In genomic region chr6:8589941-8590676, GRCh38 we compare ENCODE assay signal across 12 cellular contexts.
A peak's percentile ranks its signal among the peaks of the same experiment; 100 is the strongest.
DNase-seq lines count a peak whose midpoint lies in the region; ATAC-seq and TF ChIP-seq lines count a peak whose summit lies in the region.
"Had no signal": no experiment of that assay in that cellular context is flagged by ENCODE, and none has a peak within 500 bp of the region (broad histone marks: within the 10 kb centered on the region; RNA-seq: fewer than 3 reads in every experiment).

No MANE protein-coding gene starts in this region.

- no peaks in the 10 kb centered on the region for H3K36me3 Mint-ChIP-seq in activated CD4-positive, alpha-beta memory T cell treated with anti-CD3 and anti-CD28 coated beads, Interleukin-2, amount 10 ng/mL, durations not matched to agents 7 days and 5 days (ENCODE audit: low read depth)

- DNase-seq in EL (peak; percentile 6), HuH-7.5 (ENCODE audit: low spot score) (peak; percentile 1), SW480 (ENCODE audit: low spot score) (peak; percentile 24), left kidney (ENCODE audit: low read depth, low spot score) (peak; percentile 55), uterus (no peak)
- no peak for DNase-seq in activated CD4-positive, alpha-beta memory T cell treated with anti-CD3 and anti-CD28 coated beads, Interleukin-2, amount 10 ng/mL, durations not matched to agents 7 days and 5 days
- DNase-seq in stimulated activated CD4-positive, alpha-beta T cell treated with anti-CD3 and anti-CD28 coated beads, Interleukin-2, amount 100 ng/mL, for 48 hours = no peak
- DNase-seq: activated B cell treated with CpG ODN at 0.5 μM for 24 hours; CD4-positive, alpha-beta T cell; NCI-H1092; small intestine had no signal

- no peaks in the 10 kb centered on the region for H3K27me3 ChIP-seq in uterus

- H3K4me1 ChIP-seq in uterus = no peaks in the 10 kb centered on the region

- no peak overlapping the region for H3K4me3 Mint-ChIP-seq in activated CD4-positive, alpha-beta memory T cell treated with anti-CD3 and anti-CD28 coated beads, Interleukin-2, amount 10 ng/mL, durations not matched to agents 7 days and 5 days
- H3K4me3 Mint-ChIP-seq: activated B cell treated with CpG ODN at 0.5 μM for 24 hours; CD4-positive, alpha-beta T cell had no signal

- H3K27ac ChIP-seq in uterus = no peak overlapping the region

- H3K4me3 ChIP-seq in uterus = no peak overlapping the region

- CTCF ChIA-PET in activated CD4-positive, alpha-beta memory T cell treated with anti-CD3 and anti-CD28 coated beads, Interleukin-2, amount 10 ng/mL, durations not matched to agents 7 days and 5 days (lab: Charles Lee) = no interaction called here

- H3K4me1 Mint-ChIP-seq in activated CD4-positive, alpha-beta memory T cell treated with anti-CD3 and anti-CD28 coated beads, Interleukin-2, amount 10 ng/mL, durations not matched to agents 7 days and 5 days = no peaks in the 10 kb centered on the region
- H3K4me1 Mint-ChIP-seq: activated B cell treated with CpG ODN at 0.5 μM for 24 hours had no signal

- POLR2A ChIA-PET in activated CD4-positive, alpha-beta memory T cell treated with anti-CD3 and anti-CD28 coated beads, Interleukin-2, amount 10 ng/mL, durations not matched to agents 7 days and 5 days (lab: Charles Lee) = no interaction called here

- H3K27me3 Mint-ChIP-seq in activated CD4-positive, alpha-beta memory T cell treated with anti-CD3 and anti-CD28 coated beads, Interleukin-2, amount 10 ng/mL, durations not matched to agents 7 days and 5 days = no peaks in the 10 kb centered on the region
- H3K27me3 Mint-ChIP-seq: activated B cell treated with CpG ODN at 0.5 μM for 24 hours; CD4-positive, alpha-beta T cell had no signal

- H3K27ac Mint-ChIP-seq in activated CD4-positive, alpha-beta memory T cell treated with anti-CD3 and anti-CD28 coated beads, Interleukin-2, amount 10 ng/mL, durations not matched to agents 7 days and 5 days = no peak overlapping the region
- H3K27ac Mint-ChIP-seq: activated B cell treated with CpG ODN at 0.5 μM for 24 hours; CD4-positive, alpha-beta T cell had no signal

- ATAC-seq in GM19452 (IDR thresholded peaks at IDR 0.05; ENCODE audit: unreplicated experiment) = no peak

- TF ChIP-seq POLR2A in uterus (IDR thresholded peaks at IDR 0.05) = no peak

- peaks cover 6% of the 10 kb centered on the region for H3K9me3 Mint-ChIP-seq in activated CD4-positive, alpha-beta memory T cell treated with anti-CD3 and anti-CD28 coated beads, Interleukin-2, amount 10 ng/mL, durations not matched to agents 7 days and 5 days

- no peak for TF ChIP-seq CTCF in uterus (IDR thresholded peaks at IDR 0.05)

- intact Hi-C loops in uterus (cut with DNase I; ENCODE audit: low total_unique reads) = no loop called here

- peaks cover 0 to 3% of the 10 kb centered on the region in 2 donors for H3K9me3 ChIP-seq in uterus

- no peaks in the 10 kb centered on the region for H3K36me3 ChIP-seq in uterus

Comparison
In these comparisons a context has a peak if more than half of its experiments do, and no peak if none do; other contexts are left out.
1. DNase-seq: peak in EL (single experiment), HuH-7.5 (single experiment), SW480 (single experiment) and left kidney (single experiment); none in uterus (0 of 2), activated CD4-positive, alpha-beta memory T cell treated with anti-CD3 and anti-CD28 coated beads, Interleukin-2, amount 10 ng/mL, durations not matched to agents 7 days and 5 days (single experiment) and stimulated activated CD4-positive, alpha-beta T cell treated with anti-CD3 and anti-CD28 coated beads, Interleukin-2, amount 100 ng/mL, for 48 hours (0 of 2).